ENCODE assay signal across 8 cellular contexts in genomic region chr19:54201172-54201701, GRCh38. TPM values are rescaled to one million over a fixed set of nuclear protein-coding genes. Genes with fewer than 3 reads are reported as not detected.
DNase-seq lines count a peak whose midpoint lies in the region; ATAC-seq and TF ChIP-seq lines count a peak whose summit lies in the region.

No MANE protein-coding gene starts in this region.

- peak overlapping the region; percentile 78 for H3K4me3 ChIP-seq in suprapubic skin

- H3K9me3 Mint-ChIP-seq in activated CD4-positive, alpha-beta T cell treated with anti-CD3 and anti-CD28 coated beads for 36 hours (ENCODE audit: low read depth), result no peaks in the 10 kb centered on the region
- no peaks in the 10 kb centered on the region for H3K9me3 Mint-ChIP-seq in activated naive CD8-positive, alpha-beta T cell treated with anti-CD3 and anti-CD28 coated beads for 36 hours

- peaks cover 48% of the 10 kb centered on the region for H3K4me1 Mint-ChIP-seq in activated CD4-positive, alpha-beta T cell treated with anti-CD3 and anti-CD28 coated beads for 36 hours
- peaks cover 51% of the 10 kb centered on the region for H3K4me1 Mint-ChIP-seq in activated naive CD8-positive, alpha-beta T cell treated with anti-CD3 and anti-CD28 coated beads for 36 hours

- CTCF ChIA-PET in activated CD4-positive, alpha-beta T cell treated with anti-CD3 and anti-CD28 coated beads for 36 hours (lab: Charles Lee), result interaction anchor here (1.3 kb wide), 1 partner anchor 12 kb away, joined by 3 read pairs; the partner anchor contains the start of gene MBOAT7

- in situ Hi-C loops in GM13976 (cut with MboI; ENCODE audit: low sequenced_read_pairs, unreplicated experiment), result no loop called here

- no peaks in the 10 kb centered on the region for H3K27me3 ChIP-seq in suprapubic skin

- intact Hi-C loops in activated CD4-positive, alpha-beta T cell treated with anti-CD3 and anti-CD28 coated beads for 36 hours (cut with DNase I, micrococcal nuclease), result loop anchor here (1.0 to 5.0 kb wide), 7 partner anchors 9 to 1056 kb away; partner anchors contain the start of genes CNOT3 (in 1 of the 2), LENG1 (in 1 of the 2), LENG8 (in 1 of the 2) and NDUFA3 (in 1 of the 2)

- no peak for TF ChIP-seq POLR2A in suprapubic skin (IDR thresholded peaks at IDR 0.05)

- H3K9me3 ChIP-seq in suprapubic skin, result no peaks in the 10 kb centered on the region

- H3K27ac Mint-ChIP-seq in activated CD4-positive, alpha-beta T cell treated with anti-CD3 and anti-CD28 coated beads for 36 hours, result peak overlapping the region; percentile 100
- H3K27ac Mint-ChIP-seq in activated naive CD8-positive, alpha-beta T cell treated with anti-CD3 and anti-CD28 coated beads for 36 hours, result peak overlapping the region; percentile 99

- POLR2A ChIA-PET in activated CD4-positive, alpha-beta T cell treated with anti-CD3 and anti-CD28 coated beads for 36 hours (lab: Charles Lee), result interaction anchor here (0.6 to 3.8 kb wide), 4 partner anchors 10 to 64 kb away, joined by 5 to 75 read pairs (median 10); partner anchors contain the start of genes CNOT3, MBOAT7 and TSEN34

- H3K36me3 ChIP-seq in suprapubic skin, result peaks cover 42% of the 10 kb centered on the region

- TF ChIP-seq EP300 in suprapubic skin (IDR thresholded peaks at IDR 0.05), result no peak

- peak; percentile 19 for DNase-seq in activated CD4-positive, alpha-beta T cell treated with anti-CD3 and anti-CD28 coated beads for 36 hours
- no peak for DNase-seq in activated CD4-positive, alpha-beta T cell treated with anti-CD3 and anti-CD28 coated beads, Interleukin-2, amount 50 U/mL, for 4 hours
- DNase-seq in activated naive CD8-positive, alpha-beta T cell treated with anti-CD3 and anti-CD28 coated beads for 36 hours, result no peak
- DNase-seq in islet precursor cell (peak; percentile 32), suprapubic skin (ENCODE audit: low spot score in 2 of 2) (no peak), GM13976 (ENCODE audit: low spot score) (no peak)
- no peak for DNase-seq in central memory CD4-positive, alpha-beta T cell

- H3K4me1 ChIP-seq in suprapubic skin, result peaks cover 56% of the 10 kb centered on the region

- ATAC-seq in activated CD4-positive, alpha-beta T cell treated with anti-CD3 and anti-CD28 coated beads for 36 hours, result no peak
- ATAC-seq in GM21717 (IDR thresholded peaks at IDR 0.05; ENCODE audit: unreplicated experiment), result no peak

- H3K4me3 Mint-ChIP-seq in activated CD4-positive, alpha-beta T cell treated with anti-CD3 and anti-CD28 coated beads for 36 hours, result peak overlapping the region; percentile 97
- peak overlapping the region; percentile 98 for H3K4me3 Mint-ChIP-seq in activated naive CD8-positive, alpha-beta T cell treated with anti-CD3 and anti-CD28 coated beads for 36 hours

- TF ChIP-seq CTCF in suprapubic skin (IDR thresholded peaks at IDR 0.05) (no peak), GM13976 (IDR thresholded peaks at IDR 0.05; ENCODE audit: borderline replicate concordance, control extremely low read depth, extremely low read depth, insufficient read depth, missing control alignments) (no peak)

- peaks cover 56% of the 10 kb centered on the region for H3K36me3 Mint-ChIP-seq in activated CD4-positive, alpha-beta T cell treated with anti-CD3 and anti-CD28 coated beads for 36 hours (ENCODE audit: low read depth)
- H3K36me3 Mint-ChIP-seq in activated naive CD8-positive, alpha-beta T cell treated with anti-CD3 and anti-CD28 coated beads for 36 hours, result peaks cover 52% of the 10 kb centered on the region

- H3K27ac ChIP-seq in suprapubic skin, result peak overlapping the region; percentile 95

- no peaks in the 10 kb centered on the region for H3K27me3 Mint-ChIP-seq in activated CD4-positive, alpha-beta T cell treated with anti-CD3 and anti-CD28 coated beads for 36 hours
- peaks cover 4% of the 10 kb centered on the region for H3K27me3 Mint-ChIP-seq in activated naive CD8-positive, alpha-beta T cell treated with anti-CD3 and anti-CD28 coated beads for 36 hours

- 0% methylated on average over 7 of the region's 28 CpGs for WGBS in suprapubic skin

RNA-seq across cellular contexts. Expression of gene RPS9, which starts 0.6 kb away (rescaled TPM):
- total RNA-seq in activated CD4-positive, alpha-beta T cell treated with anti-CD3 and anti-CD28 coated beads for 36 hours, result 1,000 to 10,000 TPM; 1,400 to 1,725 TPM
- total RNA-seq in activated naive CD8-positive, alpha-beta T cell treated with anti-CD3 and anti-CD28 coated beads for 36 hours, result 1,000 to 10,000 TPM; 1,783 to 1,787 TPM
- 1,000 to 10,000 TPM; 1,403 to 3,061 (median 2,817) TPM for total RNA-seq in suprapubic skin

RNA-seq across cellular contexts. Expression of gene TSEN34, which starts 10.1 kb away (rescaled TPM):
- 10 to 100 TPM in 1 of 2 experiments, 1 to 10 TPM in 1; 8.3 to 12.1 TPM for total RNA-seq in activated CD4-positive, alpha-beta T cell treated with anti-CD3 and anti-CD28 coated beads for 36 hours
- total RNA-seq in activated naive CD8-positive, alpha-beta T cell treated with anti-CD3 and anti-CD28 coated beads for 36 hours, result 10 to 100 TPM; 15.5 to 16.4 TPM
- total RNA-seq in suprapubic skin, result 10 to 100 TPM; 42.7 to 76.3 (median 69.1) TPM

RNA-seq across cellular contexts. Expression of gene MBOAT7, which starts 11.9 kb away (rescaled TPM):
- 10 to 100 TPM; 74.9 to 96.1 TPM for total RNA-seq in activated CD4-positive, alpha-beta T cell treated with anti-CD3 and anti-CD28 coated beads for 36 hours
- total RNA-seq in activated naive CD8-positive, alpha-beta T cell treated with anti-CD3 and anti-CD28 coated beads for 36 hours, result 10 to 100 TPM; 57.0 to 57.1 TPM
- total RNA-seq in suprapubic skin, result 10 to 100 TPM; 54.7 to 96.5 (median 58.7) TPM

RNA-seq across cellular contexts. Expression of gene LILRB3, which starts 21.6 kb away (rescaled TPM):
- total RNA-seq in activated CD4-positive, alpha-beta T cell treated with anti-CD3 and anti-CD28 coated beads for 36 hours, result not detected
- not detected for total RNA-seq in activated naive CD8-positive, alpha-beta T cell treated with anti-CD3 and anti-CD28 coated beads for 36 hours
- 1 to 10 TPM in 3 of 4 donors, under 1 TPM in 1; 0.34 to 5.7 (median 2.9) TPM for total RNA-seq in suprapubic skin

RNA-seq across cellular contexts. Expression of gene TMC4, which starts 28.3 kb away (rescaled TPM):
- under 1 TPM; 0.39 to 0.55 TPM for total RNA-seq in activated CD4-positive, alpha-beta T cell treated with anti-CD3 and anti-CD28 coated beads for 36 hours
- total RNA-seq in activated naive CD8-positive, alpha-beta T cell treated with anti-CD3 and anti-CD28 coated beads for 36 hours, result not detected
- 10 to 100 TPM in 2 of 4 donors, 1 to 10 TPM in 2; 3.4 to 22.8 (median 9.0) TPM for total RNA-seq in suprapubic skin

Comparison
In these comparisons a context has a peak if more than half of its experiments do, and no peak if none do; other contexts are left out.
1. DNase-seq: peak in activated CD4-positive, alpha-beta T cell treated with anti-CD3 and anti-CD28 coated beads for 36 hours (single experiment) and islet precursor cell (single experiment); none in activated CD4-positive, alpha-beta T cell treated with anti-CD3 and anti-CD28 coated beads, Interleukin-2, amount 50 U/mL, for 4 hours (0 of 2), activated naive CD8-positive, alpha-beta T cell treated with anti-CD3 and anti-CD28 coated beads for 36 hours (single experiment), suprapubic skin (0 of 2), GM13976 (single experiment) and central memory CD4-positive, alpha-beta T cell (single experiment).